ENCODE assay signal across 22 cellular contexts in the genomic region with DNA sequence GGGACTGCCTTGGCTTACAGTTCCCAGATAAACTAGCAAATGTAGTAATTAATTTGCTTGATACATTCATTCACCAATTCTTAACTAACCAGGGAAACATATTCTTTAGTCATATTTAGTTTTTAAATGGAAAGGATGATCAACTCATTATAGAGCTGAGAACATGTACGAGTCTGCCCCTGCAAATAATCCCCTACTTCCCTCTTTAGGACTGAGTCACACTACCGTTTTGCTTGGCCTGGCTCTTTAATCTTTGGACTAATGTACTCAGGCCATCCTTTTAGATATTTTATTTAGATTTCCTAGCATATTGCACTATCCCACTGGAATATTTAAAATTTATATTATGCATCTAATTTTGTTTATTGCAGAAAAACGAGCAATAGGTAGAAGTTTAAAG.
"Had no signal": no experiment of that assay in that cellular context is flagged by ENCODE, and none has a peak within 500 bp of the region (broad histone marks: within the 10 kb centered on the region; RNA-seq: fewer than 3 reads in every experiment).

No MANE protein-coding gene starts in this region.

- H3K27ac ChIP-seq: WERI-Rb-1 had no signal

- ATAC-seq: activated CD4-positive, alpha-beta T cell treated with anti-CD3 and anti-CD28 coated beads for 36 hours; activated T-helper 17 cell treated with anti-CD3 and anti-CD28 coated beads, Interleukin-2, amount 50 U/mL, for 72 hours; K562; PC-3; T-helper 17 cell had no signal

- H3K36me3 ChIP-seq: WERI-Rb-1 had no signal

- DNase-seq: activated CD4-positive, alpha-beta memory T cell treated with anti-CD3 and anti-CD28 coated beads, Interleukin-2, amount 10 ng/mL, durations not matched to agents 7 days and 5 days; activated CD4-positive, alpha-beta T cell treated with anti-CD3 and anti-CD28 coated beads for 36 hours; activated CD4-positive, alpha-beta T cell treated with anti-CD3 and anti-CD28 coated beads, Interleukin-2, amount 50 U/mL, for 1 hour; activated gamma-delta T cell; activated naive CD4-positive, alpha-beta T cell treated with anti-CD3 and anti-CD28 coated beads for 36 hours; activated naive CD8-positive, alpha-beta T cell treated with anti-CD3 and anti-CD28 coated beads for 36 hours; activated T-cell treated with anti-CD3 and anti-CD28 coated beads for 4 hours; activated T-cell treated with anti-CD3 and anti-CD28 coated beads, Interleukin-2, amount 50 U/mL, for 48 hours; caudate nucleus; NCI-H1105 treated with DMSO at 0.1 percent for 48 hours; NCI-H1436 treated with DMSO at 0.1 percent for 48 hours; NCI-H187; NCI-H2081 treated with DMSO at 0.1 percent for 48 hours; NCI-H446; NCI-H524; PC-3; SIG-M5; T-helper 17 cell; T-helper 9 cell; WERI-Rb-1 had no signal

- H3K4me3 ChIP-seq: K562 had no signal
